Comparison of ENCODE assay signal across 18 cellular contexts in the genomic region with DNA sequence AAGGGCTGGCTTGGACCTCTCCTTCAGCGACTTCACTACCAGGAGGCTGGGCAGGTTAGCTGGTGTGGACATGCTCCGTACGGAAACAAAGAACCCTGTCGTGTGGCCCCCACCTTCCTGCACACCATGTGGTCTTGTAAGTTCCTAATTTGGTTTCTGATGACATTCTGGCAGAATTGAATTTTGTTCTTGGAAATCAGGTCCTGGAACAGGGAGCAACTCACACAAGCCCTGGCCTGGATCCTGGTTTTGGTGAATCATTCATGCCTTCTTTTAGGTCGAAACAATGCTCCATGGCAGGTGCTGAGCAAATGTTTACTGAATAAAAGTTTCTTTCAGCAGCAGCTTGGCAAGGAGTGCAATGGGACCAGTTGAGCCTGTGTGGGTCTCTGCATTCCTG.
DNase-seq lines count a peak whose midpoint lies in the region; ATAC-seq and TF ChIP-seq lines count a peak whose summit lies in the region.
"Had no signal": no experiment of that assay in that cellular context is flagged by ENCODE, and none has a peak within 500 bp of the region (broad histone marks: within the 10 kb centered on the region; RNA-seq: fewer than 3 reads in every experiment).

No MANE protein-coding gene starts in this region.

- H3K27me3 ChIP-seq in GM23338 (ENCODE audit: insufficient read depth) (no peaks in the 10 kb centered on the region), body of pancreas (no peaks in the 10 kb centered on the region)

- no peak overlapping the region for H3K4me3 ChIP-seq in GM23338
- no peak overlapping the region for H3K4me3 ChIP-seq in body of pancreas
- no peak overlapping the region for H3K4me3 ChIP-seq in fibroblast of the aortic adventitia (ENCODE audit: low read depth, low read length)
- H3K4me3 ChIP-seq: A549 had no signal

- DNase-seq in GM23338 (ENCODE audit: low spot score) (no peak), body of pancreas (peak in 3 of 4 donors; percentile 32 to 39 (median 34)), fibroblast of the aortic adventitia (ENCODE audit: low read depth) (peak; percentile 12), occipital lobe (lab: John Stamatoyannopoulos, UW) (peak; percentile 11)
- DNase-seq: AML-193; CD4-positive, CD25-positive, alpha-beta regulatory T cell; DMS79 treated with DMSO at 0.1 percent for 48 hours; GDM1; Karpas-422; MV-4-11; NCI-H1436; NCI-H2029 treated with DMSO at 0.1 percent for 48 hours; NCI-H524 had no signal

- H3K4me2 ChIP-seq in GM23338, result no peak overlapping the region
- H3K4me2 ChIP-seq: A549 had no signal

- H3K79me2 ChIP-seq in GM23338 (replicated peaks; ENCODE audit: insufficient read depth), result no peaks in the 10 kb centered on the region

- TF ChIP-seq POLR2A in body of pancreas (IDR thresholded peaks at IDR 0.05), result no peak

- H3K9me3 ChIP-seq in body of pancreas, result no peaks in the 10 kb centered on the region
- H3K9me3 ChIP-seq: A549 had no signal

- H3K27me3 Mint-ChIP-seq in GM23338 (ENCODE audit: insufficient read depth, low read depth, poor library complexity), result no peaks in the 10 kb centered on the region
- H3K27me3 Mint-ChIP-seq: CD4-positive, CD25-positive, alpha-beta regulatory T cell had no signal

- H3K4me3 Mint-ChIP-seq in GM23338, result no peak overlapping the region
- H3K4me3 Mint-ChIP-seq: CD4-positive, CD25-positive, alpha-beta regulatory T cell had no signal

- H4K20me1 ChIP-seq in GM23338 (replicated peaks; ENCODE audit: insufficient read depth), result no peaks in the 10 kb centered on the region

- no peak for TF ChIP-seq CTCF in GM23338 (conservative IDR thresholded peaks at IDR 0.05; ENCODE audit: low read depth in 2 of 2)
- TF ChIP-seq CTCF in body of pancreas (IDR thresholded peaks at IDR 0.05), result no peak
- TF ChIP-seq CTCF in fibroblast of the aortic adventitia (IDR thresholded peaks at IDR 0.05; ENCODE audit: insufficient read depth, low read length), result no peak

- H2AFZ ChIP-seq in GM23338, result peak overlapping the region; percentile 14; the same call in 1 of the 2 replicates

- H3K9me3 Mint-ChIP-seq in GM23338, result no peaks in the 10 kb centered on the region

- H3K36me3 Mint-ChIP-seq in GM23338 (ENCODE audit: low read depth), result no peaks in the 10 kb centered on the region

- no peak overlapping the region for H3K27ac Mint-ChIP-seq in GM23338
- H3K27ac Mint-ChIP-seq: CD4-positive, CD25-positive, alpha-beta regulatory T cell had no signal

- peaks cover 3% of the 10 kb centered on the region for H3K9me2 ChIP-seq in GM23338 (ENCODE audit: insufficient read depth)

- 32 to 43% methylated on average over 5 of the region's 5 CpGs for WGBS in body of pancreas, 2 donors

- H3K27ac ChIP-seq in GM23338 (ENCODE audit: low read depth) (no peak overlapping the region), body of pancreas (peak overlapping the region in 1 of 4 donors; percentile 21)
- H3K27ac ChIP-seq: A549 had no signal

- no peaks in the 10 kb centered on the region for H3K4me1 ChIP-seq in GM23338 (ENCODE audit: insufficient read depth)
- peaks cover 6% of the 10 kb centered on the region for H3K4me1 ChIP-seq in body of pancreas
- H3K4me1 ChIP-seq: A549 had no signal

- no peaks in the 10 kb centered on the region; the same call in 2 of the 3 replicates for H3K4me1 Mint-ChIP-seq in GM23338

- ATAC-seq in GM23338 (no peak), body of pancreas (peak; percentile 68), HG02938 (IDR thresholded peaks at IDR 0.05; ENCODE audit: unreplicated experiment) (no peak), HG02610 (IDR thresholded peaks at IDR 0.05; ENCODE audit: unreplicated experiment) (no peak), HG03045 (IDR thresholded peaks at IDR 0.05; ENCODE audit: unreplicated experiment) (no peak), GM18519 (IDR thresholded peaks at IDR 0.05; ENCODE audit: low FRiP score, unreplicated experiment) (no peak)
- ATAC-seq: A549 had no signal

- no peaks in the 10 kb centered on the region for H3K36me3 ChIP-seq in GM23338 (ENCODE audit: insufficient read depth)
- H3K36me3 ChIP-seq in body of pancreas (replicated peaks in 1 of 2; ENCODE audit: insufficient read depth in 1 of 2, low read depth in 2 of 2), result no peaks in the 10 kb centered on the region

- no peaks in the 10 kb centered on the region for H3F3A ChIP-seq in GM23338 (replicated peaks; ENCODE audit: low read depth)

- intact Hi-C loops in body of pancreas (cut with DNase I), result no loop called here

TF ChIP-seq in GM23338, 12 proteins besides CTCF, POLR2A, EP300 and RAD21 (continues in another document):
- no peak for TF ChIP-seq NANOG (IDR thresholded peaks at IDR 0.05; ENCODE audit: borderline replicate concordance)
- TF ChIP-seq EZH2 (IDR thresholded peaks at IDR 0.05; ENCODE audit: low read depth, unreplicated experiment), result no peak
- no peak for TF ChIP-seq STAT1 (IDR thresholded peaks at IDR 0.05; ENCODE audit: unreplicated experiment)
- no peak for TF ChIP-seq ZNF331 (CRISPR knock-in tag; IDR thresholded peaks at IDR 0.05; ENCODE audit: low read depth)
- TF ChIP-seq, protein P1, sequence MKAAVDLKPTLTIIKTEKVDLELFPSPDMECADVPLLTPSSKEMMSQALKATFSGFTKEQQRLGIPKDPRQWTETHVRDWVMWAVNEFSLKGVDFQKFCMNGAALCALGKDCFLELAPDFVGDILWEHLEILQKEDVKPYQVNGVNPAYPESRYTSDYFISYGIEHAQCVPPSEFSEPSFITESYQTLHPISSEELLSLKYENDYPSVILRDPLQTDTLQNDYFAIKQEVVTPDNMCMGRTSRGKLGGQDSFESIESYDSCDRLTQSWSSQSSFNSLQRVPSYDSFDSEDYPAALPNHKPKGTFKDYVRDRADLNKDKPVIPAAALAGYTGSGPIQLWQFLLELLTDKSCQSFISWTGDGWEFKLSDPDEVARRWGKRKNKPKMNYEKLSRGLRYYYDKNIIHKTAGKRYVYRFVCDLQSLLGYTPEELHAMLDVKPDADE (IDR thresholded peaks at IDR 0.05), result no peak
- no peak for TF ChIP-seq POLR2AphosphoS5 (IDR thresholded peaks at IDR 0.05; ENCODE audit: low read depth)
- no peak for TF ChIP-seq CREB1 (CRISPR knock-in tag; IDR thresholded peaks at IDR 0.05; ENCODE audit: low read depth)
- TF ChIP-seq ZNF114 (CRISPR knock-in tag; IDR thresholded peaks at IDR 0.05), result no peak
- TF ChIP-seq, protein P2, sequence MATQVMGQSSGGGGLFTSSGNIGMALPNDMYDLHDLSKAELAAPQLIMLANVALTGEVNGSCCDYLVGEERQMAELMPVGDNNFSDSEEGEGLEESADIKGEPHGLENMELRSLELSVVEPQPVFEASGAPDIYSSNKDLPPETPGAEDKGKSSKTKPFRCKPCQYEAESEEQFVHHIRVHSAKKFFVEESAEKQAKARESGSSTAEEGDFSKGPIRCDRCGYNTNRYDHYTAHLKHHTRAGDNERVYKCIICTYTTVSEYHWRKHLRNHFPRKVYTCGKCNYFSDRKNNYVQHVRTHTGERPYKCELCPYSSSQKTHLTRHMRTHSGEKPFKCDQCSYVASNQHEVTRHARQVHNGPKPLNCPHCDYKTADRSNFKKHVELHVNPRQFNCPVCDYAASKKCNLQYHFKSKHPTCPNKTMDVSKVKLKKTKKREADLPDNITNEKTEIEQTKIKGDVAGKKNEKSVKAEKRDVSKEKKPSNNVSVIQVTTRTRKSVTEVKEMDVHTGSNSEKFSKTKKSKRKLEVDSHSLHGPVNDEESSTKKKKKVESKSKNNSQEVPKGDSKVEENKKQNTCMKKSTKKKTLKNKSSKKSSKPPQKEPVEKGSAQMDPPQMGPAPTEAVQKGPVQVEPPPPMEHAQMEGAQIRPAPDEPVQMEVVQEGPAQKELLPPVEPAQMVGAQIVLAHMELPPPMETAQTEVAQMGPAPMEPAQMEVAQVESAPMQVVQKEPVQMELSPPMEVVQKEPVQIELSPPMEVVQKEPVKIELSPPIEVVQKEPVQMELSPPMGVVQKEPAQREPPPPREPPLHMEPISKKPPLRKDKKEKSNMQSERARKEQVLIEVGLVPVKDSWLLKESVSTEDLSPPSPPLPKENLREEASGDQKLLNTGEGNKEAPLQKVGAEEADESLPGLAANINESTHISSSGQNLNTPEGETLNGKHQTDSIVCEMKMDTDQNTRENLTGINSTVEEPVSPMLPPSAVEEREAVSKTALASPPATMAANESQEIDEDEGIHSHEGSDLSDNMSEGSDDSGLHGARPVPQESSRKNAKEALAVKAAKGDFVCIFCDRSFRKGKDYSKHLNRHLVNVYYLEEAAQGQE (IDR thresholded peaks at IDR 0.05; ENCODE audit: unreplicated experiment), result no peak
